24 cellular contexts compared by ENCODE assay signal in the genomic region with DNA sequence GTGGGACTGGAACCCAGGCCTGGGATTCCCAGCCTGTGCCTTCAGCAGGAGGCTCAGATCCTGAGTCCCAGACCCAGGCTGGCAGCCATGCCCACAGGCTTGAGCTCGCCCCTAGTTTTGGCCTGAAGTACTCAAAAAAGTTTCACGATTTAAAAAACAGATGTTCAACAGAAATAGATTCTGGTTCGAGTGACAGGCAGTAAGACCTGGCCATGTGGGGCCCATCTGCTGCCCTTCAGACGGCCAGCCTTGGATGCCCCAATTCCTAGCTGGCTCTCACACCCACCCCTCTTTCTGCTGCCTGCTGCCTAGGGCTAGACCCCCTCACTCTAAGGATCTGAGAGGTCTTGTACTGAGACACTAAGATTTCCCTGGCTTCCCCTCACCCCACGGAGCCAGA. TPM values are rescaled to one million over a fixed set of nuclear protein-coding genes. Genes with fewer than 3 reads are reported as not detected.
DNase-seq lines count a peak whose midpoint lies in the region; ATAC-seq and TF ChIP-seq lines count a peak whose summit lies in the region.
"Had no signal": no experiment of that assay in that cellular context is flagged by ENCODE, and none has a peak within 500 bp of the region (broad histone marks: within the 10 kb centered on the region; RNA-seq: fewer than 3 reads in every experiment).

No MANE protein-coding gene starts in this region.

- H3K9me3 ChIP-seq in ascending aorta (no peaks in the 10 kb centered on the region), lung (ENCODE audit: control insufficient read depth in 2 of 2, insufficient read depth in 1 of 2, low read length in 1 of 2) (peaks cover 0 to 2% of the 10 kb centered on the region in 2 donors), stomach (no peaks in the 10 kb centered on the region), Karpas-422 (ENCODE audit: low read length) (no peaks in the 10 kb centered on the region)

- H4K20me1 ChIP-seq in Karpas-422 (ENCODE audit: insufficient read depth, low read depth, low read length) = peaks cover 12% of the 10 kb centered on the region; the same call in 1 of the 2 replicates

- DNase-seq in DMS 273 treated with DMSO at 0.1 percent for 48 hours (lab: John Stamatoyannopoulos, UW) (peak; percentile 76), ascending aorta (ENCODE audit: low spot score in 2 of 2) (no peak), lung (ENCODE audit: low spot score) (no peak), stomach (no peak), NCI-H1436 treated with DMSO at 0.1 percent for 48 hours (lab: John Stamatoyannopoulos, UW) (no peak), GF-D8 (lab: John Stamatoyannopoulos, UW) (no peak), Karpas-422 (no peak)
- DNase-seq in activated T-cell treated with anti-CD3 and anti-CD28 coated beads, Interleukin-2, amount 50 U/mL, for 48 hours = no peak
- DNase-seq: activated CD4-positive, alpha-beta memory T cell treated with anti-CD3 and anti-CD28 coated beads, Interleukin-2, amount 10 ng/mL, durations not matched to agents 7 days and 5 days; activated naive CD8-positive, alpha-beta T cell treated with anti-CD3 and anti-CD28 coated beads for 36 hours; activated T-cell treated with anti-CD3 and anti-CD28 coated beads, Interleukin-2, amount 50 U/mL, for 1 hour; AML-193; COR-L47; NCI-H2029; NCI-H510A; nephron progenitor cell; SIG-M5; WERI-Rb-1 had no signal

- H3K4me1 ChIP-seq in ascending aorta = peaks cover 7 to 33% of the 10 kb centered on the region in 2 donors
- peaks cover 6 to 11% of the 10 kb centered on the region in 2 donors for H3K4me1 ChIP-seq in lung (ENCODE audit: control insufficient read depth in 2 of 2, insufficient read depth in 2 of 2, low read length in 2 of 2)
- peaks cover 30 to 57% (median 51%) of the 10 kb centered on the region in 4 donors for H3K4me1 ChIP-seq in stomach
- H3K4me1 ChIP-seq in Karpas-422 (ENCODE audit: low read length) = peaks cover under 1% of the 10 kb centered on the region; the same call in 1 of the 2 replicates

- intact Hi-C loops in ascending aorta (cut with DNase I) = no loop called here
- intact Hi-C loops in stomach (cut with DNase I; ENCODE audit: low total_unique reads) = no loop called here

- no peak for TF ChIP-seq POLR2A in stomach (IDR thresholded peaks at IDR 0.05)

- H3K27me3 ChIP-seq in ascending aorta (no peaks in the 10 kb centered on the region), lung (ENCODE audit: control insufficient read depth, insufficient read depth) (no peaks in the 10 kb centered on the region), stomach (peaks cover 0 to 61% (median 0%) of the 10 kb centered on the region in 3 donors), Karpas-422 (ENCODE audit: low read length) (no peaks in the 10 kb centered on the region)

- ATAC-seq in lung (ENCODE audit: insufficient read depth, low FRiP score) = no peak
- ATAC-seq: stimulated activated effector memory CD8-positive, alpha-beta T cell treated with anti-CD3 and anti-CD28 coated beads, Interleukin-12 subunit alpha, Interleukin-12 subunit beta, amount 100 ng/mL, for 72 hours had no signal

- H3K79me2 ChIP-seq in Karpas-422 (ENCODE audit: low read length) = peaks cover 8% of the 10 kb centered on the region; the same call in 1 of the 2 replicates

- no peak for TF ChIP-seq CTCF in ascending aorta (IDR thresholded peaks at IDR 0.05)
- no peak for TF ChIP-seq CTCF in lung (IDR thresholded peaks at IDR 0.05; ENCODE audit: control extremely low read depth, extremely low read depth)
- TF ChIP-seq CTCF in stomach (IDR thresholded peaks at IDR 0.05) = no peak

- H2AFZ ChIP-seq in Karpas-422 (ENCODE audit: low read length) = no peak overlapping the region

- H3K9ac ChIP-seq in Karpas-422 (ENCODE audit: low read length) = no peak overlapping the region

- H3K27ac ChIP-seq in ascending aorta (peak overlapping the region; percentile 93 to 94), lung (ENCODE audit: low read depth in 1 of 2, low read length in 1 of 2) (peak overlapping the region; percentile 43 to 96), stomach (peak overlapping the region in 4 of 5 donors; percentile 83 to 88 (median 87)), Karpas-422 (ENCODE audit: low read length) (no peak overlapping the region)
- H3K27ac ChIP-seq: WERI-Rb-1 had no signal

- no peak overlapping the region for H3K4me2 ChIP-seq in Karpas-422 (ENCODE audit: low read depth, low read length, poor library complexity, severe bottlenecking)

- no peak for TF ChIP-seq EP300 in stomach (IDR thresholded peaks at IDR 0.05)

- no peaks in the 10 kb centered on the region for H3K9me2 ChIP-seq in Karpas-422 (replicated peaks; ENCODE audit: insufficient read depth, low read length)

- H3K4me3 ChIP-seq in ascending aorta (no peak overlapping the region), lung (no peak overlapping the region), stomach (no peak overlapping the region), Karpas-422 (ENCODE audit: low read length) (no peak overlapping the region)

- 81 to 84% methylated on average over 5 of the region's 5 CpGs for WGBS in lung, 2 donors
- 62 to 85% (median 81%) methylated on average over 4 to 5 of the region's 5 CpGs for WGBS in stomach, 5 donors

- H3K36me3 ChIP-seq in ascending aorta (peaks cover 39 to 50% of the 10 kb centered on the region in 2 donors), lung (ENCODE audit: control insufficient read depth in 2 of 2, insufficient read depth in 2 of 2, low read length in 2 of 2) (peaks cover 0 to 31% of the 10 kb centered on the region in 2 donors), stomach (peaks cover 47 to 58% (median 51%) of the 10 kb centered on the region in 4 donors), Karpas-422 (ENCODE audit: insufficient read depth, low read length) (peaks cover 9% of the 10 kb centered on the region; the same call in 1 of the 2 replicates)

RNA-seq across cellular contexts. Expression of gene DMPK, which starts 2.8 kb away (rescaled TPM):
- total RNA-seq in ascending aorta = 76.8 TPM
- total RNA-seq in lung = 10 to 100 TPM; 32.4 to 70.4 TPM
- polyA plus RNA-seq in lung = 10 to 100 TPM; 35.0 to 45.7 TPM
- 100 to 1,000 TPM in 2 of 5 donors, 10 to 100 TPM in 3; 53.1 to 248 (median 72.8) TPM for total RNA-seq in stomach
- polyA plus RNA-seq in stomach = 10 to 100 TPM; 27.2 to 76.9 (median 56.5) TPM
- 11.5 and 33.7 TPM in 2 replicates for total RNA-seq in Karpas-422 (2014; rRNA removed; shearing (Covaris generic); ENCODE audit: low replicate concordance)

RNA-seq across cellular contexts. Expression of gene DMWD, which starts 7.5 kb away (rescaled TPM):
- total RNA-seq in ascending aorta (110 TPM), lung (10 to 100 TPM; 25.4 to 58.2 TPM), stomach (10 to 100 TPM in 4 of 5 donors, 1 to 10 TPM in 1; 5.3 to 52.1 (median 27.9) TPM)
- polyA plus RNA-seq in lung (10 to 100 TPM; 21.2 to 28.3 TPM), stomach (10 to 100 TPM; 12.8 to 17.4 (median 15.9) TPM)
- total RNA-seq in Karpas-422 (2014; rRNA removed; shearing (Covaris generic); ENCODE audit: low replicate concordance) = 37.8 and 61.3 TPM in 2 replicates

RNA-seq across cellular contexts. Expression of gene SIX5, which starts 16.0 kb away (rescaled TPM):
- total RNA-seq in ascending aorta (39.2 TPM), lung (10 to 100 TPM; 13.5 to 17.4 TPM), stomach (10 to 100 TPM in 4 of 5 donors, 1 to 10 TPM in 1; 4.0 to 39.1 (median 25.9) TPM)
- polyA plus RNA-seq in lung (10 to 100 TPM; 11.7 to 12.7 TPM), stomach (10 to 100 TPM; 14.4 to 23.3 (median 16.6) TPM)
- 2.6 and 4.0 TPM in 2 replicates for total RNA-seq in Karpas-422 (2014; rRNA removed; shearing (Covaris generic); ENCODE audit: low replicate concordance)

RNA-seq across cellular contexts. Expression of gene RSPH6A, which starts 30.0 kb away (rescaled TPM):
- total RNA-seq in ascending aorta (not detected), lung (under 1 TPM in 1 of 2 donors, not detected in 1; 0.34 TPM), stomach (1 to 10 TPM in 2 of 5 donors, under 1 TPM in 1, not detected in 2; 0.37 to 5.8 (median 1.4) TPM)
- polyA plus RNA-seq in lung (under 1 TPM in 1 of 2 donors, not detected in 1; 0.06 TPM), stomach (not detected)
- 0.25 TPM in 1 of 2 replicates, not detected in the other for total RNA-seq in Karpas-422 (2014; rRNA removed; shearing (Covaris generic); ENCODE audit: low replicate concordance)
- total RNA-seq: epithelial cell of proximal tubule, H4 had no signal

RNA-seq across cellular contexts. Expression of gene MEIOSIN, which starts 51.9 kb away (rescaled TPM):
- total RNA-seq in ascending aorta (not detected), lung (not detected), stomach (not detected)
- polyA plus RNA-seq in lung (not detected), stomach (not detected)
- not detected in 2 replicates for total RNA-seq in Karpas-422 (2014; rRNA removed; shearing (Covaris generic); ENCODE audit: low replicate concordance)
- total RNA-seq: activated CD4-positive, alpha-beta memory T cell treated with anti-CD3 and anti-CD28 coated beads, Interleukin-2, amount 10 ng/mL, durations not matched to agents 7 days and 5 days; dermis microvascular lymphatic vessel endothelial cell; epithelial cell of proximal tubule; H4; lung microvascular endothelial cell; progenitor cell of endocrine pancreas had no signal
